Comparison of ENCODE assay signal across 1 cellular context in genomic region chr3:170542704-170543103, GRCh38.
TF ChIP-seq lines count a peak whose summit lies in the region.

No MANE protein-coding gene starts in this region.

TF ChIP-seq in SK-N-SH treated with all-trans-retinoic acid at 6 μM for 48 hours, 23 proteins besides CTCF, POLR2A, EP300 and RAD21 (continued from another document):
- TF ChIP-seq, protein P1, sequence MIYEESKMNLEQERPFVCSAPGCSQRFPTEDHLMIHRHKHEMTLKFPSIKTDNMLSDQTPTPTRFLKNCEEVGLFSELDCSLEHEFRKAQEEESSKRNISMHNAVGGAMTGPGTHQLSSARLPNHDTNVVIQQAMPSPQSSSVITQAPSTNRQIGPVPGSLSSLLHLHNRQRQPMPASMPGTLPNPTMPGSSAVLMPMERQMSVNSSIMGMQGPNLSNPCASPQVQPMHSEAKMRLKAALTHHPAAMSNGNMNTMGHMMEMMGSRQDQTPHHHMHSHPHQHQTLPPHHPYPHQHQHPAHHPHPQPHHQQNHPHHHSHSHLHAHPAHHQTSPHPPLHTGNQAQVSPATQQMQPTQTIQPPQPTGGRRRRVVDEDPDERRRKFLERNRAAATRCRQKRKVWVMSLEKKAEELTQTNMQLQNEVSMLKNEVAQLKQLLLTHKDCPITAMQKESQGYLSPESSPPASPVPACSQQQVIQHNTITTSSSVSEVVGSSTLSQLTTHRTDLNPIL (CRISPR knock-in tag; IDR thresholded peaks at IDR 0.05; ENCODE audit: low read depth): no peak
- TF ChIP-seq CSRNP3 (CRISPR knock-in tag; IDR thresholded peaks at IDR 0.05): no peak
- no peak for TF ChIP-seq ZNF70 (CRISPR knock-in tag; IDR thresholded peaks at IDR 0.05)
- TF ChIP-seq ZFP30 (CRISPR knock-in tag; IDR thresholded peaks at IDR 0.05): no peak
- no peak for TF ChIP-seq PATZ1 (CRISPR knock-in tag; IDR thresholded peaks at IDR 0.05; ENCODE audit: borderline replicate concordance)
